In genomic region chr21:28768753-28769152, GRCh38 we compare ENCODE assay signal across 30 cellular contexts.
"Had no signal": no experiment of that assay in that cellular context is flagged by ENCODE, and none has a peak within 500 bp of the region (broad histone marks: within the 10 kb centered on the region; RNA-seq: fewer than 3 reads in every experiment).

No MANE protein-coding gene starts in this region.

- H3K36me3 ChIP-seq: cardiac muscle cell, heart right ventricle, sigmoid colon, uterus, WERI-Rb-1 had no signal

- ATAC-seq: activated CD4-positive, CD25-positive, alpha-beta regulatory T cell treated with anti-CD3 and anti-CD28 coated beads, Interleukin-2, amount 50 U/mL, for 24 hours; effector memory CD8-positive, alpha-beta T cell; left ventricle myocardium superior; psoas muscle; stimulated activated naive B cell treated with anti-CD40 and anti-IgM and Interleukin-4, amounts not matched to agents 10 μg/mL and 1 μg/mL and 100 μg/mL, for 72 hours had no signal

- H3K36me3 Mint-ChIP-seq: brain had no signal

- H3K4me3 Mint-ChIP-seq: brain; effector memory CD8-positive, alpha-beta T cell; stimulated activated naive B cell treated with anti-CD40 and anti-IgM and Interleukin-4, amounts not matched to agents 10 μg/mL and 1 μg/mL and 100 μg/mL, for 72 hours; T-helper 1 cell treated with Interleukin-12 subunit alpha and Interleukin-12 subunit beta and Interleukin-4 antibody, amounts not matched to agents 30 μg/mL and 1 μg/mL, for 36 hours had no signal

- H3K27ac Mint-ChIP-seq: brain; effector memory CD8-positive, alpha-beta T cell; stimulated activated naive B cell treated with anti-CD40 and anti-IgM and Interleukin-4, amounts not matched to agents 10 μg/mL and 1 μg/mL and 100 μg/mL, for 72 hours; T-helper 1 cell treated with Interleukin-12 subunit alpha and Interleukin-12 subunit beta and Interleukin-4 antibody, amounts not matched to agents 30 μg/mL and 1 μg/mL, for 36 hours had no signal

- H3K27me3 Mint-ChIP-seq: brain; effector memory CD8-positive, alpha-beta T cell; stimulated activated naive B cell treated with anti-CD40 and anti-IgM and Interleukin-4, amounts not matched to agents 10 μg/mL and 1 μg/mL and 100 μg/mL, for 72 hours had no signal

- H3K27ac ChIP-seq: cardiac muscle cell, parathyroid adenoma, psoas muscle, WERI-Rb-1 had no signal

- H3K9me3 ChIP-seq: psoas muscle, sigmoid colon, SK-N-SH, uterus had no signal

- H3K4me3 ChIP-seq: cardiac muscle cell, coronary artery, heart right ventricle, psoas muscle, sigmoid colon, uterus had no signal

- H3K27me3 ChIP-seq: cardiac muscle cell, heart right ventricle, sigmoid colon, uterus had no signal

- DNase-seq: activated CD4-positive, alpha-beta T cell treated with anti-CD3 and anti-CD28 coated beads for 48 hours; activated CD4-positive, alpha-beta T cell treated with anti-CD3 and anti-CD28 coated beads, Interleukin-2, amount 50 U/mL, for 48 hours; activated CD8-positive, alpha-beta memory T cell treated with anti-CD3 and anti-CD28 coated beads for 24 hours; activated naive CD4-positive, alpha-beta T cell; activated T-cell treated with anti-CD3 and anti-CD28 coated beads, Interleukin-2, amount 50 U/mL, for 1 hour; anterior cingulate cortex; effector memory CD8-positive, alpha-beta T cell; erythroblast; heart right ventricle; left ventricle myocardium superior; mammary epithelial cell; psoas muscle; sigmoid colon; SK-N-SH; small intestine; stimulated activated CD4-positive, alpha-beta T cell treated with anti-CD3 and anti-CD28 coated beads, Interleukin-1b, Interleukin-23, amount 100 ng/mL, for 48 hours; stimulated activated CD4-positive, alpha-beta T cell treated with anti-CD3 and anti-CD28 coated beads, Interleukin-4, amount 100 ng/mL, for 4 hours; stimulated activated CD8-positive, alpha-beta memory T cell treated with anti-CD3 and anti-CD28 coated beads, Interleukin-4, amount 100 ng/mL, for 48 hours; stimulated activated naive B cell treated with anti-CD40 and anti-IgM and Interleukin-4, amounts not matched to agents 10 μg/mL and 1 μg/mL and 100 μg/mL, for 72 hours; SW 1271; T-helper 9 cell; trophoblast cell; uterus; WERI-Rb-1 had no signal

- H3K4me1 ChIP-seq: parathyroid adenoma had no signal

- H3K4me1 Mint-ChIP-seq: brain; stimulated activated naive B cell treated with anti-CD40 and anti-IgM and Interleukin-4, amounts not matched to agents 10 μg/mL and 1 μg/mL and 100 μg/mL, for 72 hours had no signal
